8 cellular contexts compared by ENCODE assay signal in genomic region chr12:82527165-82527780, GRCh38.
DNase-seq lines count a peak whose midpoint lies in the region; ATAC-seq and TF ChIP-seq lines count a peak whose summit lies in the region.

No MANE protein-coding gene starts in this region.

- H3K4me1 ChIP-seq in Caco-2 (peaks cover 9% of the 10 kb centered on the region), adrenal gland (replicated peaks in 1 of 2) (no peaks in the 10 kb centered on the region)

- 2 to 8% (median 7%) methylated on average over 5 of the region's 5 CpGs for WGBS in adrenal gland, 4 donors

- no TSS peak for BruUV-seq in Caco-2 (replicated peaks; lab: Mats Ljungman, UMichigan)

- H3K27ac Mint-ChIP-seq in Caco-2 (ENCODE audit: unreplicated experiment), result no peak overlapping the region
- H3K27ac Mint-ChIP-seq in activated T-helper 1 cell treated with anti-CD3 and anti-CD28 coated beads, Interleukin-12 subunit alpha, Interleukin-12 subunit beta, Interleukin-2, Interleukin-4 antibody, amounts not matched to agents 30 ng/mL and 10 ng/mL and 1 ng/mL, durations not matched to agents 14 hours and 24 hours and 36 hours, result no peak overlapping the region

- ATAC-seq in GM18868 (IDR thresholded peaks at IDR 0.05; ENCODE audit: unreplicated experiment) (peak; percentile 81), HG03135 (IDR thresholded peaks at IDR 0.05; ENCODE audit: unreplicated experiment) (peak; percentile 56)

- intact Hi-C loops in Caco-2 (cut with micrococcal nuclease; ENCODE audit: unreplicated experiment), result loop anchor here (1.0 to 10.0 kb wide), 4 partner anchors 101 to 1298 kb away; partner anchors contain the start of gene TMTC2
- intact Hi-C loops in adrenal gland (cut with DNase I), result loop anchor here in 1 of 2 donors (10.0 kb wide), 1 partner anchor 98 kb away; no protein-coding TSS in a partner anchor
- intact Hi-C loops in activated T-helper 1 cell treated with anti-CD3 and anti-CD28 coated beads, Interleukin-12 subunit alpha, Interleukin-12 subunit beta, Interleukin-2, Interleukin-4 antibody, amounts not matched to agents 30 ng/mL and 10 ng/mL and 1 ng/mL, durations not matched to agents 14 hours and 24 hours and 36 hours (cut with micrococcal nuclease), result loop anchor here (2.0 kb wide), 1 partner anchor 1296 kb away; no protein-coding TSS in a partner anchor

- no peak overlapping the region for H3K4me3 Mint-ChIP-seq in Caco-2 (ENCODE audit: unreplicated experiment)
- H3K4me3 Mint-ChIP-seq in activated T-helper 1 cell treated with anti-CD3 and anti-CD28 coated beads, Interleukin-12 subunit alpha, Interleukin-12 subunit beta, Interleukin-2, Interleukin-4 antibody, amounts not matched to agents 30 ng/mL and 10 ng/mL and 1 ng/mL, durations not matched to agents 14 hours and 24 hours and 36 hours, result no peak overlapping the region

- CTCF ChIA-PET in Caco-2 (lab: Charles Lee), result interaction anchor here (0.7 to 1.1 kb wide), 2 partner anchors 10 to 158 kb away, joined by 3 to 5 read pairs; no protein-coding TSS in a partner anchor

- no peak overlapping the region for H3K27ac ChIP-seq in adrenal gland

- H3K4me1 Mint-ChIP-seq in Caco-2 (ENCODE audit: low read depth, unreplicated experiment), result peaks cover 9% of the 10 kb centered on the region
- no peaks in the 10 kb centered on the region for H3K4me1 Mint-ChIP-seq in activated T-helper 1 cell treated with anti-CD3 and anti-CD28 coated beads, Interleukin-12 subunit alpha, Interleukin-12 subunit beta, Interleukin-2, Interleukin-4 antibody, amounts not matched to agents 30 ng/mL and 10 ng/mL and 1 ng/mL, durations not matched to agents 14 hours and 24 hours and 36 hours (ENCODE audit: low read depth)

- no peaks in the 10 kb centered on the region for H3K36me3 Mint-ChIP-seq in Caco-2 (ENCODE audit: insufficient read depth, unreplicated experiment)
- H3K36me3 Mint-ChIP-seq in activated T-helper 1 cell treated with anti-CD3 and anti-CD28 coated beads, Interleukin-12 subunit alpha, Interleukin-12 subunit beta, Interleukin-2, Interleukin-4 antibody, amounts not matched to agents 30 ng/mL and 10 ng/mL and 1 ng/mL, durations not matched to agents 14 hours and 24 hours and 36 hours (ENCODE audit: low read depth), result no peaks in the 10 kb centered on the region

- H3K4me3 ChIP-seq in Caco-2 (ENCODE audit: low read depth, low read length) (no peak overlapping the region), adrenal gland (no peak overlapping the region)

- TF ChIP-seq CTCF in Caco-2 (IDR thresholded peaks at IDR 0.05; ENCODE audit: insufficient read depth in 1 of 2, low read depth in 1 of 2, low read length in 1 of 2, severe bottlenecking in 1 of 2, unreplicated experiment in 1 of 2) (peak; percentile 81 to 84), adrenal gland (IDR thresholded peaks at IDR 0.05) (peak; percentile 68 to 88 (median 80))

- H3K27me3 Mint-ChIP-seq in Caco-2 (ENCODE audit: insufficient read depth, unreplicated experiment), result peaks cover 2% of the 10 kb centered on the region
- H3K27me3 Mint-ChIP-seq in activated T-helper 1 cell treated with anti-CD3 and anti-CD28 coated beads, Interleukin-12 subunit alpha, Interleukin-12 subunit beta, Interleukin-2, Interleukin-4 antibody, amounts not matched to agents 30 ng/mL and 10 ng/mL and 1 ng/mL, durations not matched to agents 14 hours and 24 hours and 36 hours (ENCODE audit: insufficient read depth), result peaks cover 5% of the 10 kb centered on the region

- no peaks in the 10 kb centered on the region for H3K9me3 Mint-ChIP-seq in Caco-2 (ENCODE audit: unreplicated experiment)
- no peaks in the 10 kb centered on the region for H3K9me3 Mint-ChIP-seq in activated T-helper 1 cell treated with anti-CD3 and anti-CD28 coated beads, Interleukin-12 subunit alpha, Interleukin-12 subunit beta, Interleukin-2, Interleukin-4 antibody, amounts not matched to agents 30 ng/mL and 10 ng/mL and 1 ng/mL, durations not matched to agents 14 hours and 24 hours and 36 hours

- H3K36me3 ChIP-seq in Caco-2 (ENCODE audit: control insufficient read depth, insufficient read depth, low read length) (no peaks in the 10 kb centered on the region), adrenal gland (replicated peaks in 1 of 2) (no peaks in the 10 kb centered on the region)

- POLR2A ChIA-PET in Caco-2 (lab: Charles Lee), result no interaction called here

- peak in 1 of 2 experiments; percentile 58 for DNase-seq in Caco-2
- DNase-seq in NCI-H2227 treated with DMSO at 0.1 percent for 48 hours (lab: John Stamatoyannopoulos, UW), result peak; percentile 86
- peak; percentile 28 to 64 (median 32) for DNase-seq in adrenal gland
- DNase-seq in hippocampal formation (lab: John Stamatoyannopoulos, UW), result peak; percentile 28 to 90
- DNase-seq in stimulated activated CD4-positive, alpha-beta T cell treated with anti-CD3 and anti-CD28 coated beads, TNF-alpha, amount 100 ng/mL, for 48 hours (ENCODE audit: low read depth in 3 of 3), result peak in 2 of 3 donors; percentile 1 to 14
- no peak for DNase-seq in activated T-helper 1 cell treated with anti-CD3 and anti-CD28 coated beads, Interleukin-12 subunit alpha, Interleukin-12 subunit beta, Interleukin-2, Interleukin-4 antibody, amounts not matched to agents 30 ng/mL and 10 ng/mL and 1 ng/mL, durations not matched to agents 14 hours and 24 hours and 36 hours (ENCODE audit: low spot score)

- no peaks in the 10 kb centered on the region for H3K9me3 ChIP-seq in Caco-2
- no peaks in the 10 kb centered on the region for H3K9me3 ChIP-seq in adrenal gland (replicated peaks in 1 of 3)

- no peak for TF ChIP-seq POLR2A in adrenal gland (IDR thresholded peaks at IDR 0.05)

- no peaks in the 10 kb centered on the region for H3K27me3 ChIP-seq in Caco-2 (replicated peaks; ENCODE audit: control insufficient read depth, insufficient read depth, low read length)
- no peaks in the 10 kb centered on the region for H3K27me3 ChIP-seq in adrenal gland
